8 cellular contexts compared by ENCODE assay signal in the genomic region with DNA sequence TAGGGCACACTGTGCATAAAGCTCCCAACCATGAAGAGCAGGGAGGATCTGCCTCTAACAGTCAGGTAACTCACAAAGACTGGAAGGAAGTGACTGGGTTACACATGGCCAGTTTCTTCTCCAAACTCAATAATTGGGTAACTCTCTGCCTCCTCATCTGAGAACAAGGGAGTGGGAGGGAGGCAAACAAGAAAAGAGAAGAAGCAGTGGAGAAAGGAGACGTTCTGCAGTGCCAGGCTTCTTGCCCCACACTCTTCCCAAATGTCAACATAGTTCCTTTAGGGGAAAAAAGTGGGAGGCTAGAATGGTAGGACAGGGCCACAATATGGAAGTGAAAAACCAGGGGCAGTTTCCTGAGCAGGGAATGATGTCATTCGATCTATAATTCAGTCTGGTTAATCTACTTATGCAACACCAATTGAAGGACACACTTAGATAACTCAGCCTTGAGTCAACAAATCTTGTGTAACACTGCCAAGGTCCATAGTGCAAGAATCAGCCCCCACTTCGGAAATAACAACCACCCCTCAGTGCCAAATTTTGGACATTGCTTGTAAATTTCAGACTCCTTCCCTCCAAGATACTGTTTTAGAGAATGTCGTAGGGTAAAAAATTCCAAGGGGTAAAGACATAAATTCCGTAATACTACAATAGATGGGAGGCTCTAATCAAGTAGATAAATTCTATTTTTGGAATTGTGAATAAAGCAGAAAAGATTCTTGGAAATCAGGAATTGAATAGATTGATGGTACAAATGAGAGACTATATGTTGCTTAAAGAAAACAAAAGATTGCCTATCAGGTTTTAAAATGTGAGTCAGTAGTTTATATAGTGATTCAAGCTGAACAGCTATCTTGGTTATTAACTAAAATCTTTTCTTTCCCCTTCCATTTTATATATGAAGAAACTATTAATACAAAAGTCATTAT.
DNase-seq lines count a peak whose midpoint lies in the region; ATAC-seq and TF ChIP-seq lines count a peak whose summit lies in the region.

No MANE protein-coding gene starts in this region.

- DNase-seq in GM04504 (ENCODE audit: low read depth) (peak; percentile 52), Panc1 (ENCODE audit: low read depth, low spot score) (no peak), fibroblast of villous mesenchyme (ENCODE audit: low read depth) (peak; percentile 83), sciatic nerve (ENCODE audit: low spot score) (no peak), NCI-H2227 (lab: John Stamatoyannopoulos, UW; ENCODE audit: unreplicated experiment) (no peak)
- DNase-seq in effector CD4-positive, alpha-beta T cell: no peak
- DNase-seq in activated T-cell treated with anti-CD3 and anti-CD28 coated beads, Interleukin-2, amount 50 U/mL, for 1 hour: no peak

- H3K4me3 ChIP-seq in Panc1 (ENCODE audit: low read depth in 2 of 2, low read length in 2 of 2): no peak overlapping the region
- H3K4me3 ChIP-seq in fibroblast of villous mesenchyme (ENCODE audit: low read depth, low read length): no peak overlapping the region

- H3K27ac ChIP-seq in Panc1 (ENCODE audit: low read length): peak overlapping the region; percentile 92

- TF ChIP-seq CTCF in Panc1 (IDR thresholded peaks at IDR 0.05) (no peak), fibroblast of villous mesenchyme (IDR thresholded peaks at IDR 0.05; ENCODE audit: insufficient read depth, low read depth, low read length) (no peak)

- in situ Hi-C loops in Panc1 (cut with HindIII; ENCODE audit: low pct_unique_long_range_greater_than_20kb, low sequenced_read_pairs): loop anchor here (25.0 kb wide), 1 partner anchor 560 kb away; a partner anchor contains a TSS

- H3K4me1 ChIP-seq in Panc1 (ENCODE audit: control insufficient read depth, insufficient read depth, low read length): peaks cover 58% of the 10 kb centered on the region

- POLR2A ChIA-PET in Panc1 (lab: Charles Lee): no interaction called here

- H3K27me3 ChIP-seq in Panc1 (ENCODE audit: control insufficient read depth, insufficient read depth, low read length): no peaks in the 10 kb centered on the region

- no TSS peak for BruUV-seq in Panc1 (replicated peaks; lab: Mats Ljungman, UMichigan)

- no peaks in the 10 kb centered on the region for H3K36me3 ChIP-seq in Panc1 (ENCODE audit: control insufficient read depth, insufficient read depth, low read length)

- intact Hi-C loops in Panc1 (cut with micrococcal nuclease; ENCODE audit: unreplicated experiment) (no loop called here), sciatic nerve (cut with DNase I) (no loop called here)

- H3K9me3 ChIP-seq in Panc1 (ENCODE audit: control insufficient read depth, insufficient read depth, low read depth, low read length): no peaks in the 10 kb centered on the region

- CTCF ChIA-PET in Panc1 (lab: Charles Lee): interaction anchor here (0.5 kb wide), 1 partner anchor 131 kb away, joined by 5 read pairs; no protein-coding TSS in a partner anchor

- ATAC-seq in Panc1 (no peak), sciatic nerve (peak; percentile 39), GM19467 (IDR thresholded peaks at IDR 0.05; ENCODE audit: unreplicated experiment) (no peak)

Comparison
In these comparisons a context has a peak if more than half of its experiments do, and no peak if none do; other contexts are left out.
1. DNase-seq: peak in GM04504 (single experiment) and fibroblast of villous mesenchyme (single experiment); none in Panc1 (single experiment), sciatic nerve (single experiment), effector CD4-positive, alpha-beta T cell (single experiment), activated T-cell treated with anti-CD3 and anti-CD28 coated beads, Interleukin-2, amount 50 U/mL, for 1 hour (single experiment) and NCI-H2227 (single experiment).